Comparison of ENCODE assay signal across 8 cellular contexts in genomic region chr12:25194211-25194610, GRCh38. TPM values are rescaled to one million over a fixed set of nuclear protein-coding genes. Genes with fewer than 3 reads are reported as not detected.
DNase-seq lines count a peak whose midpoint lies in the region; ATAC-seq, FAIRE-seq and TF ChIP-seq lines count a peak whose summit lies in the region.

No MANE protein-coding gene starts in this region.

- 80% methylated on average over 1 of the region's 1 CpG; no CpG with 5 or more reads in 1 of the 2 experiments for WGBS in H1 (ENCODE audit: extremely low coverage in 1 of 2, insufficient coverage in 1 of 2, insufficient read length in 1 of 2, insufficient replicate concordance in 2 of 2, low coverage in 1 of 2, low lambda C conversion rate in 2 of 2, missing lambda C conversion rate in 1 of 2), 2 experiments

- no peaks in the 10 kb centered on the region for H3K9me2 ChIP-seq in OCI-LY1 (ENCODE audit: low read depth, low read length)

- no peak for TF ChIP-seq POLR2A in H1 (IDR thresholded peaks at IDR 0.05; ENCODE audit: control extremely low read depth in 1 of 2, low read depth in 2 of 2, low read length in 2 of 2)

- no peak overlapping the region for H3K18ac ChIP-seq in H1 (ENCODE audit: extremely low read depth, low read length)

- no peak for TF ChIP-seq CTCF in OCI-LY1 (IDR thresholded peaks at IDR 0.05; ENCODE audit: low read length)
- TF ChIP-seq CTCF in H1 (IDR thresholded peaks at IDR 0.05; ENCODE audit: control extremely low read depth in 1 of 3, insufficient read depth in 1 of 3, low read depth in 1 of 3, low read length in 3 of 3) = no peak
- TF ChIP-seq CTCF in parathyroid adenoma (IDR thresholded peaks at IDR 0.05) = no peak

- TF ChIP-seq EP300 in H1 (IDR thresholded peaks at IDR 0.05; ENCODE audit: borderline replicate concordance in 1 of 2, low read depth in 2 of 2, low read length in 2 of 2) = no peak

- H4K5ac ChIP-seq in H1 (ENCODE audit: insufficient read length, low read depth, low read length) = no peak overlapping the region

- H2BK12ac ChIP-seq in H1 (ENCODE audit: low read depth, low read length) = no peak overlapping the region

- no peaks in the 10 kb centered on the region for H3K27me3 ChIP-seq in OCI-LY1 (ENCODE audit: insufficient read depth, low read length)
- no peaks in the 10 kb centered on the region for H3K27me3 ChIP-seq in H1 (replicated peaks in 1 of 4; ENCODE audit: control insufficient read depth in 3 of 4, extremely low read depth in 1 of 4, insufficient read depth in 3 of 4, low read length in 3 of 4)
- no peaks in the 10 kb centered on the region for H3K27me3 ChIP-seq in parathyroid adenoma (ENCODE audit: control insufficient read depth, insufficient read depth, low read length)

- POLR2A ChIA-PET in H1 (lab: Charles Lee; ENCODE audit: partially characterized antibody) = interaction anchor here (0.7 to 2.6 kb wide), 5 partner anchors 10 to 296 kb away, joined by 3 to 12 read pairs (median 4); partner anchors contain the start of gene KRAS

- no peak for TF ChIP-seq RAD21 in H1 (IDR thresholded peaks at IDR 0.05 in 1 of 2, conservative IDR thresholded peaks at IDR 0.05 in 1 of 2; ENCODE audit: low read depth in 2 of 2, low read length in 2 of 2)

- H2BK20ac ChIP-seq in H1 (ENCODE audit: low read length) = no peak overlapping the region

- no peak overlapping the region for H2BK5ac ChIP-seq in H1 (ENCODE audit: low read depth, low read length)

- H3K36me3 ChIP-seq in OCI-LY1 (ENCODE audit: insufficient read depth, low read length) (no peaks in the 10 kb centered on the region), H1 (ENCODE audit: control insufficient read depth in 2 of 4, insufficient read depth in 4 of 4, low read length in 3 of 4) (no peaks in the 10 kb centered on the region), parathyroid adenoma (ENCODE audit: control insufficient read depth, insufficient read depth, low read length) (no peaks in the 10 kb centered on the region)

- H4K20me1 ChIP-seq in OCI-LY1 (ENCODE audit: insufficient read depth, low read length) (no peaks in the 10 kb centered on the region), H1 (replicated peaks in 1 of 2; ENCODE audit: control insufficient read depth in 1 of 2, insufficient read depth in 2 of 2, low read length in 2 of 2) (no peaks in the 10 kb centered on the region)

- peak overlapping the region; percentile 93; the same call in 1 of the 2 replicates for H3K4me2 ChIP-seq in OCI-LY1 (ENCODE audit: low read length)
- peak overlapping the region; percentile 57 to 83; a peak in 2 of 4 replicates for H3K4me2 ChIP-seq in H1 (ENCODE audit: insufficient read depth in 1 of 2, low read depth in 2 of 2, low read length in 2 of 2)
- peak overlapping the region; percentile 76 for H3K4me2 ChIP-seq in parathyroid adenoma (ENCODE audit: low read length)

- no peaks in the 10 kb centered on the region for H3K79me1 ChIP-seq in H1 (ENCODE audit: low read depth, low read length)

- H3K23me2 ChIP-seq in H1 (ENCODE audit: low read depth, low read length) = no peaks in the 10 kb centered on the region

- CTCF ChIA-PET in H1 (lab: Charles Lee; ENCODE audit: partially characterized antibody) = interaction anchor here (1.1 to 1.2 kb wide), 3 partner anchors 39 to 193 kb away, joined by 3 to 4 read pairs (median 3); no protein-coding TSS in a partner anchor

- H3K27ac ChIP-seq in OCI-LY1 (ENCODE audit: low read depth, low read length, poor library complexity, severe bottlenecking) (no peak overlapping the region), H1 (ENCODE audit: low read depth, low read length) (no peak overlapping the region), parathyroid adenoma (peak overlapping the region; percentile 97)

- H2BK120ac ChIP-seq in H1 (replicated peaks; ENCODE audit: low read depth, low read length) = no peak overlapping the region

- H3K14ac ChIP-seq in H1 (ENCODE audit: insufficient read length) = no peak overlapping the region

- peak overlapping the region; percentile 72 for H3K4me3 ChIP-seq in OCI-LY1 (ENCODE audit: low read depth, low read length, poor library complexity, severe bottlenecking)
- peak overlapping the region in 1 of 4 experiments; percentile 84; a peak in 3 of 8 replicates for H3K4me3 ChIP-seq in H1 (ENCODE audit: extremely low read depth in 1 of 4, insufficient read depth in 2 of 4, low read depth in 3 of 4, low read length in 4 of 4)
- H3K4me3 ChIP-seq in parathyroid adenoma (ENCODE audit: low read depth, low read length) = peak overlapping the region; percentile 93

- no peak overlapping the region for H3K56ac ChIP-seq in H1 (replicated peaks; ENCODE audit: insufficient read length, low read depth, low read length)

- H2AFZ ChIP-seq in OCI-LY1 (ENCODE audit: low read length) = no peak overlapping the region
- H2AFZ ChIP-seq in H1 (ENCODE audit: low read length) = no peak overlapping the region
- H2AFZ ChIP-seq in parathyroid adenoma = peak overlapping the region; percentile 94

- no peaks in the 10 kb centered on the region for H3F3A ChIP-seq in OCI-LY1 (ENCODE audit: insufficient read depth, low read length)

- FAIRE-seq in H1 (lab: Jason Lieb, UNC) = no peak

- no peak overlapping the region for H4K91ac ChIP-seq in H1 (replicated peaks; ENCODE audit: insufficient read length, low read length)

- no peak overlapping the region for H2BK15ac ChIP-seq in H1 (ENCODE audit: low read length)

- H4K8ac ChIP-seq in H1 (ENCODE audit: extremely low read depth, insufficient read depth, low read length) = no peak overlapping the region

- no peaks in the 10 kb centered on the region for H3K9me3 ChIP-seq in OCI-LY1 (ENCODE audit: low read length)
- no peaks in the 10 kb centered on the region for H3K9me3 ChIP-seq in H1 (ENCODE audit: insufficient read depth in 2 of 2, low read depth in 1 of 2, low read length in 1 of 2)
- no peaks in the 10 kb centered on the region for H3K9me3 ChIP-seq in parathyroid adenoma (ENCODE audit: control insufficient read depth, low read length)

- H3K4ac ChIP-seq in H1 (replicated peaks; ENCODE audit: insufficient read length, low read depth, low read length) = no peak overlapping the region

- ATAC-seq in GM21529 (IDR thresholded peaks at IDR 0.05; ENCODE audit: unreplicated experiment) = no peak
- no peak for ATAC-seq in GM18517 (IDR thresholded peaks at IDR 0.05; ENCODE audit: unreplicated experiment)
- no peak for ATAC-seq in GM18909 (IDR thresholded peaks at IDR 0.05; ENCODE audit: poor library complexity, unreplicated experiment)

- H3K79me2 ChIP-seq in OCI-LY1 (ENCODE audit: insufficient read depth, low read length) = no peaks in the 10 kb centered on the region
- H3K79me2 ChIP-seq in H1 (ENCODE audit: control insufficient read depth in 1 of 2, insufficient read depth in 2 of 2, low read length in 2 of 2) = no peaks in the 10 kb centered on the region
- peaks cover 9% of the 10 kb centered on the region for H3K79me2 ChIP-seq in parathyroid adenoma

- H3K23ac ChIP-seq in H1 (ENCODE audit: insufficient read length) = no peak overlapping the region

- peaks cover 14% of the 10 kb centered on the region for H3K4me1 ChIP-seq in OCI-LY1 (ENCODE audit: insufficient read depth, low read length, severe bottlenecking)
- peaks cover 0 to 3% (median 0%) of the 10 kb centered on the region in 4 experiments; a peak in 1 of 7 replicates for H3K4me1 ChIP-seq in H1 (replicated peaks in 1 of 4; ENCODE audit: control insufficient read depth in 3 of 4, insufficient read depth in 4 of 4, low read length in 3 of 4)
- H3K4me1 ChIP-seq in parathyroid adenoma = peaks cover 5% of the 10 kb centered on the region

- H2AK5ac ChIP-seq in H1 (ENCODE audit: low read depth, low read length) = no peak overlapping the region

- peak; percentile 24 for DNase-seq in DMS114 treated with DMSO at 0.1 percent for 48 hours (lab: John Stamatoyannopoulos, UW; ENCODE audit: unreplicated experiment)
- DNase-seq in H1 (ENCODE audit: low read depth in 1 of 2, low spot score in 2 of 2) = no peak
- DNase-seq in NCI-H1092 (lab: John Stamatoyannopoulos, UW) = no peak

- H3K9ac ChIP-seq in OCI-LY1 (ENCODE audit: low read length) (no peak overlapping the region), H1 (replicated peaks in 1 of 4; ENCODE audit: extremely low read depth in 1 of 4, low read depth in 3 of 4, low read length in 3 of 4) (no peak overlapping the region), parathyroid adenoma (no peak overlapping the region)

TF ChIP-seq in H1, 55 proteins besides CTCF, POLR2A, EP300 and RAD21 (continues in another document):
- no peak for TF ChIP-seq NRF1 (IDR thresholded peaks at IDR 0.05; ENCODE audit: low read depth, low read length)
- TF ChIP-seq RNF2 (IDR thresholded peaks at IDR 0.05; ENCODE audit: borderline replicate concordance, low read depth, low read length, missing control alignments, poor library complexity, severe bottlenecking) = no peak

RNA-seq across cellular contexts. Expression of gene DNAI7, which starts 0.7 kb away (rescaled TPM):
- total RNA-seq in H1 (2021; fragmentation: NEBNext Ultra II Directional; extraction: Animal tissue kit (Norgen Biotek cat#: 25700)) = 0.28 TPM in 1 of 2 replicates, not detected in the other
- polyA plus RNA-seq in H1 (2011; rRNA removed) = 0.12 TPM in 1 of 2 replicates, not detected in the other
- 0.05 TPM for polyA plus RNA-seq in H1 (2011; cell fraction: cytosol; rRNA removed)
- not detected for polyA plus RNA-seq in H1 (2011; cell fraction: nucleus; rRNA removed)
- 0.42 TPM in 1 of 4 replicates, not detected in the others for polyA plus RNA-seq in H1 (2012, experiment 1 of 2)
- polyA plus RNA-seq in H1 (2012, experiment 2 of 2) = not detected
- 0.41 TPM for polyA plus RNA-seq in H1 (2013, experiment 1 of 2)
- polyA plus RNA-seq in H1 (2013, experiment 2 of 2) = 0.28 TPM
- 0.49 TPM in 1 of 2 replicates, not detected in the other for polyA minus RNA-seq in H1 (2011; rRNA and poly(A)+ RNA removed)
- polyA minus RNA-seq in H1 (2011; cell fraction: cytosol; rRNA and poly(A)+ RNA removed) = not detected
- polyA minus RNA-seq in H1 (2011; cell fraction: nucleus; rRNA and poly(A)+ RNA removed) = not detected

RNA-seq across cellular contexts. Expression of gene ETFRF1, which starts 0.8 kb away (rescaled TPM):
- 7.7 TPM in 2 replicates for total RNA-seq in H1 (2021; fragmentation: NEBNext Ultra II Directional; extraction: Animal tissue kit (Norgen Biotek cat#: 25700))
- polyA plus RNA-seq in H1 (2011; rRNA removed) = 2.7 and 4.3 TPM in 2 replicates
- polyA plus RNA-seq in H1 (2011; cell fraction: cytosol; rRNA removed) = 6.8 TPM
- 1.0 TPM for polyA plus RNA-seq in H1 (2011; cell fraction: nucleus; rRNA removed)
- polyA plus RNA-seq in H1 (2012, experiment 1 of 2) = 1.9 to 4.9 TPM (median 2.5 TPM) in 4 replicates
- polyA plus RNA-seq in H1 (2012, experiment 2 of 2) = 2.0 TPM
- polyA plus RNA-seq in H1 (2013, experiment 1 of 2) = 12.2 TPM
- polyA plus RNA-seq in H1 (2013, experiment 2 of 2) = 11.0 TPM
- 1.0 and 2.2 TPM in 2 replicates for polyA minus RNA-seq in H1 (2011; rRNA and poly(A)+ RNA removed)
- 3.9 TPM for polyA minus RNA-seq in H1 (2011; cell fraction: cytosol; rRNA and poly(A)+ RNA removed)
- polyA minus RNA-seq in H1 (2011; cell fraction: nucleus; rRNA and poly(A)+ RNA removed) = 6.4 TPM

RNA-seq across cellular contexts. Expression of gene KRAS, which starts 56.5 kb away (rescaled TPM):
- total RNA-seq in H1 (2021; fragmentation: NEBNext Ultra II Directional; extraction: Animal tissue kit (Norgen Biotek cat#: 25700)) = 62.9 and 64.6 TPM in 2 replicates
- 15.8 and 24.8 TPM in 2 replicates for polyA plus RNA-seq in H1 (2011; rRNA removed)
- polyA plus RNA-seq in H1 (2011; cell fraction: cytosol; rRNA removed) = 25.8 TPM
- polyA plus RNA-seq in H1 (2011; cell fraction: nucleus; rRNA removed) = 10.7 TPM
- 15.2 to 33.8 TPM (median 19.6 TPM) in 4 replicates for polyA plus RNA-seq in H1 (2012, experiment 1 of 2)
- 3.0 TPM for polyA plus RNA-seq in H1 (2012, experiment 2 of 2)
- polyA plus RNA-seq in H1 (2013, experiment 1 of 2) = 57.0 TPM
- polyA plus RNA-seq in H1 (2013, experiment 2 of 2) = 56.3 TPM
- 23.7 and 32.2 TPM in 2 replicates for polyA minus RNA-seq in H1 (2011; rRNA and poly(A)+ RNA removed)
- 22.0 TPM for polyA minus RNA-seq in H1 (2011; cell fraction: cytosol; rRNA and poly(A)+ RNA removed)
- 31.2 TPM for polyA minus RNA-seq in H1 (2011; cell fraction: nucleus; rRNA and poly(A)+ RNA removed)
